ENCODE assay signal across 14 cellular contexts in the genomic region with DNA sequence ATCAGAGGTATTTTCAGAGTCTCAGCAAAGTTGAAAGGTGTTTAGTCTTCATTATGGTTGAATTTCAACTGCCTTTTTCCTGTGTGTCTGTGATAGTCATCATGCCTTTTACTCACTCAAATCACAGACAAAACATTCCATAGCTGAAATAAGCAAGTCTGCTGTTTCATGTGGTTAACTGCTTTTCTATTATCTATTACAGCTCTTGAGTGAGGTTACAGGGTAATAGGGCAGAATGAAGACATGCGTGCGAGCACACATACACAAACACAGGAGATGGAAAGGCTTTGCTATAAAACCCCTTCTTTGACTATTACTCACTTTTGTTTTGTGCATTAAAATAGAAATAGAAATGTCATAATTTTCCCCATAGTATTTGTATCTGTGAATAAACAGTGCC.
DNase-seq lines count a peak whose midpoint lies in the region; ATAC-seq and TF ChIP-seq lines count a peak whose summit lies in the region.
"Had no signal": no experiment of that assay in that cellular context is flagged by ENCODE, and none has a peak within 500 bp of the region (broad histone marks: within the 10 kb centered on the region; RNA-seq: fewer than 3 reads in every experiment).

No MANE protein-coding gene starts in this region.

- peak overlapping the region; percentile 8 for H3K4me3 ChIP-seq in smooth muscle cell
- H3K4me3 ChIP-seq in HAP-1, result no peak overlapping the region
- H3K4me3 ChIP-seq in GM23338, result no peak overlapping the region
- H3K4me3 ChIP-seq: BLaER1 treated with 17β-estradiol and CSF1 and Interleukin-3, amounts not matched to agents 10 nM and 100 nM; Peyer's patch had no signal

- H3K4me2 ChIP-seq in smooth muscle cell, result peak overlapping the region; percentile 80
- no peak overlapping the region for H3K4me2 ChIP-seq in GM23338

- no peak for TF ChIP-seq CTCF in smooth muscle cell (IDR thresholded peaks at IDR 0.05; ENCODE audit: borderline replicate concordance, insufficient read depth, poor library complexity, severe bottlenecking)
- TF ChIP-seq CTCF in GM23338 (conservative IDR thresholded peaks at IDR 0.05; ENCODE audit: low read depth in 2 of 2), result no peak

- H3F3A ChIP-seq in smooth muscle cell (ENCODE audit: low read depth) (peaks cover 24% of the 10 kb centered on the region), GM23338 (replicated peaks; ENCODE audit: low read depth) (no peaks in the 10 kb centered on the region)

- no peaks in the 10 kb centered on the region for H4K20me1 ChIP-seq in smooth muscle cell (ENCODE audit: low read depth)
- H4K20me1 ChIP-seq in GM23338 (replicated peaks; ENCODE audit: insufficient read depth), result no peaks in the 10 kb centered on the region
- H4K20me1 ChIP-seq: BLaER1 treated with 17β-estradiol and CSF1 and Interleukin-3, amounts not matched to agents 10 nM and 100 nM had no signal

- H3K27me3 ChIP-seq in smooth muscle cell (ENCODE audit: low read depth), result no peaks in the 10 kb centered on the region
- H3K27me3 ChIP-seq in HAP-1 (ENCODE audit: low read depth), result peaks cover under 1% of the 10 kb centered on the region; the same call in 1 of the 2 replicates
- no peaks in the 10 kb centered on the region for H3K27me3 ChIP-seq in GM23338 (ENCODE audit: insufficient read depth)
- H3K27me3 ChIP-seq: BLaER1 treated with 17β-estradiol and CSF1 and Interleukin-3, amounts not matched to agents 10 nM and 100 nM; Peyer's patch had no signal

- H3K9me3 Mint-ChIP-seq in GM23338, result no peaks in the 10 kb centered on the region

- H3K9me3 ChIP-seq in smooth muscle cell (replicated peaks; ENCODE audit: low read depth) (no peaks in the 10 kb centered on the region), HAP-1 (no peaks in the 10 kb centered on the region)
- H3K9me3 ChIP-seq: BLaER1 treated with 17β-estradiol and CSF1 and Interleukin-3, amounts not matched to agents 10 nM and 100 nM; Peyer's patch had no signal

- peaks cover 22% of the 10 kb centered on the region for H3K4me1 ChIP-seq in smooth muscle cell (ENCODE audit: low read depth)
- no peaks in the 10 kb centered on the region for H3K4me1 ChIP-seq in HAP-1
- no peaks in the 10 kb centered on the region for H3K4me1 ChIP-seq in GM23338 (ENCODE audit: insufficient read depth)
- H3K4me1 ChIP-seq: Peyer's patch had no signal

- H3K9ac ChIP-seq in smooth muscle cell (ENCODE audit: low read depth), result peak overlapping the region; percentile 90
- H3K9ac ChIP-seq: BLaER1 treated with 17β-estradiol and CSF1 and Interleukin-3, amounts not matched to agents 10 nM and 100 nM had no signal

- no peaks in the 10 kb centered on the region for H3K36me3 ChIP-seq in smooth muscle cell (ENCODE audit: low read depth)
- H3K36me3 ChIP-seq in HAP-1 (replicated peaks), result no peaks in the 10 kb centered on the region
- H3K36me3 ChIP-seq in GM23338 (ENCODE audit: insufficient read depth), result no peaks in the 10 kb centered on the region
- H3K36me3 ChIP-seq: BLaER1 treated with 17β-estradiol and CSF1 and Interleukin-3, amounts not matched to agents 10 nM and 100 nM; Peyer's patch had no signal

- H3K27ac ChIP-seq in smooth muscle cell (ENCODE audit: low read depth), result peak overlapping the region; percentile 100
- no peak overlapping the region for H3K27ac ChIP-seq in GM23338 (ENCODE audit: low read depth)
- H3K27ac ChIP-seq: BLaER1 treated with 17β-estradiol and CSF1 and Interleukin-3, amounts not matched to agents 10 nM and 100 nM; Peyer's patch had no signal

- 2% methylated on average over 2 of the region's 2 CpGs for WGBS in smooth muscle cell (ENCODE audit: low lambda C conversion rate)

- POLR2A ChIA-PET in HEK293T (lab: Yijun Ruan, JAX), result no interaction called here

- DNase-seq in HEK293T (ENCODE audit: extremely low spot score) (no peak), amniotic epithelial cell (ENCODE audit: low read depth) (peak; percentile 3), iris pigment epithelial cell (ENCODE audit: low read depth) (peak; percentile 45), smooth muscle cell (lab: John Stamatoyannopoulos, UW; ENCODE audit: unreplicated experiment) (no peak), HAP-1 (ENCODE audit: low spot score in 2 of 2) (no peak), GM23338 (ENCODE audit: low spot score) (no peak), GF-D8 (lab: John Stamatoyannopoulos, UW) (no peak), NCI-H526 (lab: John Stamatoyannopoulos, UW) (no peak)
- DNase-seq: NCI-H1417 treated with DMSO at 0.1 percent for 48 hours, NCI-H2029, NCI-H2171 treated with DMSO at 0.1 percent for 48 hours, Peyer's patch, SHP77 had no signal

- in situ Hi-C loops in HAP-1 (cut with MboI; ENCODE audit: low sequenced_read_pairs), result no loop called here

- no peaks in the 10 kb centered on the region for H3K9me2 ChIP-seq in GM23338 (ENCODE audit: insufficient read depth)

- no peaks in the 10 kb centered on the region for H3K36me3 Mint-ChIP-seq in GM23338 (ENCODE audit: low read depth)

- peaks cover 2% of the 10 kb centered on the region; the same call in 2 of the 3 replicates for H3K4me1 Mint-ChIP-seq in GM23338

- H3K79me2 ChIP-seq in smooth muscle cell (ENCODE audit: low read depth), result no peaks in the 10 kb centered on the region
- H3K79me2 ChIP-seq in GM23338 (replicated peaks; ENCODE audit: insufficient read depth), result no peaks in the 10 kb centered on the region

- no peaks in the 10 kb centered on the region for H3K27me3 Mint-ChIP-seq in GM23338 (ENCODE audit: insufficient read depth, low read depth, poor library complexity)

- no peak overlapping the region for H3K4me3 Mint-ChIP-seq in GM23338

- CTCF ChIA-PET in HEK293T (lab: Yijun Ruan, JAX), result no interaction called here

- H2AFZ ChIP-seq in smooth muscle cell (ENCODE audit: low read depth) (peak overlapping the region; percentile 20), GM23338 (no peak overlapping the region)

- ATAC-seq in GM23338, result no peak

- no peak overlapping the region for H3K27ac Mint-ChIP-seq in GM23338

TF ChIP-seq in HEK293T, 16 proteins besides CTCF, POLR2A, EP300 and RAD21:
- TF ChIP-seq ARNT (IDR thresholded peaks at IDR 0.05) (peak; percentile 59; the same call in 1 of the 2 replicates), LEF1 (IDR thresholded peaks at IDR 0.05; ENCODE audit: borderline replicate concordance) (no peak)

TF ChIP-seq in GM23338, 12 proteins besides CTCF, POLR2A, EP300 and RAD21:
- TF ChIP-seq, protein P1, sequence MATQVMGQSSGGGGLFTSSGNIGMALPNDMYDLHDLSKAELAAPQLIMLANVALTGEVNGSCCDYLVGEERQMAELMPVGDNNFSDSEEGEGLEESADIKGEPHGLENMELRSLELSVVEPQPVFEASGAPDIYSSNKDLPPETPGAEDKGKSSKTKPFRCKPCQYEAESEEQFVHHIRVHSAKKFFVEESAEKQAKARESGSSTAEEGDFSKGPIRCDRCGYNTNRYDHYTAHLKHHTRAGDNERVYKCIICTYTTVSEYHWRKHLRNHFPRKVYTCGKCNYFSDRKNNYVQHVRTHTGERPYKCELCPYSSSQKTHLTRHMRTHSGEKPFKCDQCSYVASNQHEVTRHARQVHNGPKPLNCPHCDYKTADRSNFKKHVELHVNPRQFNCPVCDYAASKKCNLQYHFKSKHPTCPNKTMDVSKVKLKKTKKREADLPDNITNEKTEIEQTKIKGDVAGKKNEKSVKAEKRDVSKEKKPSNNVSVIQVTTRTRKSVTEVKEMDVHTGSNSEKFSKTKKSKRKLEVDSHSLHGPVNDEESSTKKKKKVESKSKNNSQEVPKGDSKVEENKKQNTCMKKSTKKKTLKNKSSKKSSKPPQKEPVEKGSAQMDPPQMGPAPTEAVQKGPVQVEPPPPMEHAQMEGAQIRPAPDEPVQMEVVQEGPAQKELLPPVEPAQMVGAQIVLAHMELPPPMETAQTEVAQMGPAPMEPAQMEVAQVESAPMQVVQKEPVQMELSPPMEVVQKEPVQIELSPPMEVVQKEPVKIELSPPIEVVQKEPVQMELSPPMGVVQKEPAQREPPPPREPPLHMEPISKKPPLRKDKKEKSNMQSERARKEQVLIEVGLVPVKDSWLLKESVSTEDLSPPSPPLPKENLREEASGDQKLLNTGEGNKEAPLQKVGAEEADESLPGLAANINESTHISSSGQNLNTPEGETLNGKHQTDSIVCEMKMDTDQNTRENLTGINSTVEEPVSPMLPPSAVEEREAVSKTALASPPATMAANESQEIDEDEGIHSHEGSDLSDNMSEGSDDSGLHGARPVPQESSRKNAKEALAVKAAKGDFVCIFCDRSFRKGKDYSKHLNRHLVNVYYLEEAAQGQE (IDR thresholded peaks at IDR 0.05; ENCODE audit: unreplicated experiment), result no peak
- TF ChIP-seq STAT1 (IDR thresholded peaks at IDR 0.05; ENCODE audit: unreplicated experiment), result no peak
- no peak for TF ChIP-seq ZNF331 (CRISPR knock-in tag; IDR thresholded peaks at IDR 0.05; ENCODE audit: low read depth)
- no peak for TF ChIP-seq POLR2AphosphoS5 (IDR thresholded peaks at IDR 0.05; ENCODE audit: low read depth)
- no peak for TF ChIP-seq EZH2phosphoT487 (IDR thresholded peaks at IDR 0.05; ENCODE audit: unreplicated experiment)
- TF ChIP-seq NANOG (IDR thresholded peaks at IDR 0.05; ENCODE audit: borderline replicate concordance), result no peak
- no peak for TF ChIP-seq EZH2 (IDR thresholded peaks at IDR 0.05; ENCODE audit: low read depth, unreplicated experiment)
- no peak for TF ChIP-seq CREB1 (CRISPR knock-in tag; IDR thresholded peaks at IDR 0.05; ENCODE audit: low read depth)

Comparison
In these comparisons a context has a peak if more than half of its experiments do, and no peak if none do; other contexts are left out.
1. DNase-seq: peak in amniotic epithelial cell (single experiment) and iris pigment epithelial cell (single experiment); none in HEK293T (single experiment), smooth muscle cell (single experiment), HAP-1 (0 of 2), GM23338 (single experiment), GF-D8 (single experiment) and NCI-H526 (0 of 2).